ENCODE assay signal across 8 cellular contexts in the genomic region with DNA sequence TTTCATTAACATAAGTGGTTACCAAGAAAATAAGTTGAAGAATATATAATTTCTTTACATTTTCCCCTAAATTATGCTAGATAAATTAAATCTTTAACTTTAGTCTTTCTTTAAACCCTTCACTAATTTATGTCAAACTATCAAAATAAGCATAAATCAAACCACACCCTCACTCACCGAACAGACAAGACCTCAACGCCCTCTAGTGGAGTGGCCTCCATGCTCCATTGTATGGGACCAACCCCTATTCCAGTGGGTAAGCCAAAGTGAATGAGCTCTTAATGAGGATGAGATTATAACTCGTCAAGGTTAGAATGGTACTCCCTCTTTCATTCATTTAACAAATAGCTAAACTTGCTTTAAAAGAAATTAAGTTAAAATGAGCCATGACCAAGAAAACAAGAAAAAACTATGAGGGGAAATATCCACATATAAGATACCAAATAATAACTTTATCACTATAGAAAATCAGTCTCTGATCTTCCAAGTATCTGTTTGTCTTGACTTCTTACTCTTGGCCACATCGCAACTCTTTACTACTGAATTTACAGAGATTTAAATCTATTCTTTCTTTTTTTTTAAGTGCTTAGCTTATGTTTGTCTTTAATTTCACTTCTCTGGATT. TPM values are rescaled to one million over a fixed set of nuclear protein-coding genes. Genes with fewer than 3 reads are reported as not detected.
DNase-seq lines count a peak whose midpoint lies in the region; ATAC-seq and TF ChIP-seq lines count a peak whose summit lies in the region.

No MANE protein-coding gene starts in this region.

- peak; percentile 85 for ATAC-seq in GM18858 (IDR thresholded peaks at IDR 0.05; ENCODE audit: unreplicated experiment)
- ATAC-seq in HG03095 (IDR thresholded peaks at IDR 0.05; ENCODE audit: unreplicated experiment) = peak; percentile 87
- ATAC-seq in naive thymus-derived CD8-positive, alpha-beta T cell = peak; percentile 89 to 95

- no peaks in the 10 kb centered on the region for H3K27me3 ChIP-seq in BE2C

- H3K27ac Mint-ChIP-seq in naive thymus-derived CD8-positive, alpha-beta T cell = no peak overlapping the region

- TF ChIP-seq CTCF in BE2C (IDR thresholded peaks at IDR 0.05; ENCODE audit: low read depth, low read length) (peak; percentile 95), epithelial cell of esophagus (IDR thresholded peaks at IDR 0.05; ENCODE audit: insufficient read depth, low read depth, low read length, missing control alignments) (peak; percentile 98)

- DNase-seq in BE2C (peak; percentile 75), NCI-H82 treated with DMSO at 0.1 percent for 48 hours (lab: John Stamatoyannopoulos, UW; ENCODE audit: unreplicated experiment) (peak; percentile 21), epithelial cell of esophagus (ENCODE audit: low read depth) (peak; percentile 81), stromal cell of bone marrow (ENCODE audit: low read depth) (peak; percentile 54)
- peak; percentile 66 for DNase-seq in activated CD8-positive, alpha-beta memory T cell treated with anti-CD3 and anti-CD28 coated beads, Interleukin-2, amount 50 U/mL, for 4 hours
- peak; percentile 27 to 76 (median 53) for DNase-seq in naive thymus-derived CD8-positive, alpha-beta T cell

- no peaks in the 10 kb centered on the region for H3K36me3 ChIP-seq in BE2C

- no peaks in the 10 kb centered on the region for H3K9me3 Mint-ChIP-seq in naive thymus-derived CD8-positive, alpha-beta T cell

- peaks cover 2 to 11% (median 7%) of the 10 kb centered on the region in 5 donors for H3K27me3 Mint-ChIP-seq in naive thymus-derived CD8-positive, alpha-beta T cell

- peaks cover 0 to 6% (median under 1%) of the 10 kb centered on the region in 4 donors for H3K4me1 Mint-ChIP-seq in naive thymus-derived CD8-positive, alpha-beta T cell

- H3K4me3 Mint-ChIP-seq in naive thymus-derived CD8-positive, alpha-beta T cell = no peak overlapping the region

- no peaks in the 10 kb centered on the region; the same call in 1 of the 2 replicates for H3K4me1 ChIP-seq in BE2C

- H3K9me3 ChIP-seq in BE2C = no peaks in the 10 kb centered on the region

- H3K36me3 Mint-ChIP-seq in naive thymus-derived CD8-positive, alpha-beta T cell = no peaks in the 10 kb centered on the region

- H3K4me3 ChIP-seq in BE2C (ENCODE audit: low read depth, low read length) (no peak overlapping the region), epithelial cell of esophagus (ENCODE audit: low read length) (no peak overlapping the region)

- POLR2A ChIA-PET in naive thymus-derived CD8-positive, alpha-beta T cell (lab: Charles Lee) = no interaction called here

RNA-seq across cellular contexts. Expression of a gene that starts 15.6 kb away (rescaled TPM):
- polyA plus RNA-seq in BE2C (2012; ENCODE audit: insufficient read depth, insufficient read length, low read depth) = 0.22 TPM
- 1 to 10 TPM; 1.9 to 2.4 TPM for total RNA-seq in naive thymus-derived CD8-positive, alpha-beta T cell
- polyA plus RNA-seq in naive thymus-derived CD8-positive, alpha-beta T cell = 1 to 10 TPM in 2 of 3 donors, under 1 TPM in 1; 0.46 to 1.5 (median 1.1) TPM

Comparison
In these comparisons a context has a peak if more than half of its experiments do, and no peak if none do; other contexts are left out.
1. DNase-seq: peak in every context shown above with its lines; median percentile 81 in epithelial cell of esophagus; 75 in BE2C; 66 in activated CD8-positive, alpha-beta memory T cell treated with anti-CD3 and anti-CD28 coated beads, Interleukin-2, amount 50 U/mL, for 4 hours; 54 in stromal cell of bone marrow; 53 in naive thymus-derived CD8-positive, alpha-beta T cell; 21 in NCI-H82 treated with DMSO at 0.1 percent for 48 hours.